ENCODE assay signal across 9 cellular contexts in the genomic region with DNA sequence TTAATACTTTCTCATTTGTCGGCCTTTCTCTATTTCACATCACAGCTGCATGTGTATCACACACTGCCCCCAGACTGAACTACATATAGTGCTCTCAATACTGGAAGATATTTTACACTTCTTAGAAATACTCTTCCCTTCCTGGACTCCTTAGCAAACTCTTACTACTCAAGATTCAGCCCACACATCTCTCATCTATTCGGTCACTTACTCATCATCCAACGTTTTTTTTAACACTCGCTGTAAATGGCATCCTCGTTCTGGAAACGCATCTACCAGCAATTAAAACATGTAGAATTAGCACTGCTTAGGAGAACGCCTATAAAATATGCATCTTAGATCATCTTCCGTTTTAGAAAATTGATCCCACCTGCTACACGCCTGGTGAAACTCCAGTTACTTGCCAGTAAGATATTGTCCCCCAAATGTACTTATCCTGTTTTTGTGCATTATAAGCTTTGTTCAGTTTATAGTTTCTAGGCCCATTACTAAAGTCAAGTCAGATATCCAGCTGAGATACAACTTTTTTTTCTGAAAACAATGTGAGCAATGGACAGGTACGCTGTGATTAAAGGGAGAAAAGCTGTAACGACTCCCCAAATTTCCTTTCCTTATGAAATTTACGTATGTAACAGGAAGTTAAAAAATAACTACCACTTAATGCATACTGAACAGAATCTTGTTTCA. TPM values are rescaled to one million over a fixed set of nuclear protein-coding genes. Genes with fewer than 3 reads are reported as not detected.
DNase-seq lines count a peak whose midpoint lies in the region; ATAC-seq, FAIRE-seq and TF ChIP-seq lines count a peak whose summit lies in the region.
"Had no signal": no experiment of that assay in that cellular context is flagged by ENCODE, and none has a peak within 500 bp of the region (broad histone marks: within the 10 kb centered on the region; RNA-seq: fewer than 3 reads in every experiment).

No MANE protein-coding gene starts in this region.

- no peaks in the 10 kb centered on the region for H3K79me2 ChIP-seq in keratinocyte (ENCODE audit: control insufficient read depth, insufficient read depth, low read length)

- H3K4me1 ChIP-seq in keratinocyte (ENCODE audit: control insufficient read depth, extremely low read depth, insufficient read depth, low read length) = peaks cover 19% of the 10 kb centered on the region

- no peaks in the 10 kb centered on the region for H3K9me1 ChIP-seq in keratinocyte (ENCODE audit: control insufficient read depth, extremely low read depth, insufficient read depth, low read length)

- peak overlapping the region; percentile 61 to 87 (median 80) for H3K4me3 ChIP-seq in keratinocyte (ENCODE audit: control insufficient read depth in 2 of 3, extremely low read depth in 1 of 3, insufficient read depth in 2 of 3, low read depth in 1 of 3, low read length in 3 of 3)

- peak overlapping the region; percentile 41 for H2AFZ ChIP-seq in keratinocyte (ENCODE audit: control insufficient read depth, low read length)

- H3K4me3 Mint-ChIP-seq in activated CD4-positive, alpha-beta T cell treated with anti-CD3 and anti-CD28 coated beads, Interleukin-2, amount 10 ng/mL, durations not matched to agents 24 days and 14 days = peak overlapping the region; percentile 87
- peak overlapping the region; percentile 94 for H3K4me3 Mint-ChIP-seq in activated B cell treated with CpG ODN at 0.5 μM for 24 hours

- intact Hi-C loops in activated CD4-positive, alpha-beta T cell treated with anti-CD3 and anti-CD28 coated beads, Interleukin-2, amount 10 ng/mL, durations not matched to agents 24 days and 14 days (cut with micrococcal nuclease) = loop anchor here (2.0 to 10.0 kb wide), 5 partner anchors 50 to 1160 kb away; partner anchors contain the start of genes ACSL1 and SLC25A4
- intact Hi-C loops in activated B cell treated with CpG ODN at 0.5 μM for 24 hours (cut with micrococcal nuclease) = loop anchor here (1.0 to 10.0 kb wide), 3 partner anchors 185 to 662 kb away; partner anchors contain the start of genes CENPU and SNX25

- no peaks in the 10 kb centered on the region for H3K9me3 ChIP-seq in keratinocyte (ENCODE audit: control insufficient read depth, low read depth, low read length)

- no peak for DNase-seq in activated CD4-positive, alpha-beta T cell treated with anti-CD3 and anti-CD28 coated beads, Interleukin-2, amount 10 ng/mL, durations not matched to agents 24 days and 14 days
- DNase-seq in activated CD4-positive, alpha-beta T cell treated with anti-CD3 and anti-CD28 coated beads for 48 hours = no peak
- DNase-seq in activated B cell treated with CpG ODN at 0.5 μM for 24 hours (no peak), keratinocyte (ENCODE audit: low read depth, low spot score) (no peak), NCI-H2171 (lab: John Stamatoyannopoulos, UW) (no peak)

- H3K36me3 Mint-ChIP-seq in activated CD4-positive, alpha-beta T cell treated with anti-CD3 and anti-CD28 coated beads, Interleukin-2, amount 10 ng/mL, durations not matched to agents 24 days and 14 days (ENCODE audit: low read depth) = peaks cover 23% of the 10 kb centered on the region
- H3K36me3 Mint-ChIP-seq in activated B cell treated with CpG ODN at 0.5 μM for 24 hours (ENCODE audit: low read depth) = peaks cover 14% of the 10 kb centered on the region

- CTCF ChIA-PET in activated B cell treated with CpG ODN at 0.5 μM for 24 hours (lab: Charles Lee) = interaction anchor here (1.0 to 1.1 kb wide), 3 partner anchors 8 to 204 kb away, joined by 3 to 4 read pairs (median 4); no protein-coding TSS in a partner anchor

- peak overlapping the region; percentile 93 for H3K27ac ChIP-seq in keratinocyte (ENCODE audit: control insufficient read depth, insufficient read depth, low read length)
- peak overlapping the region; percentile 100 for H3K27ac ChIP-seq in temporal lobe (ENCODE audit: low read depth, low read length)

- dilution Hi-C loops in keratinocyte (cut with MboI; ENCODE audit: extremely low pct_ligation_motif_present, low sequenced_read_pairs) = no loop called here

- H3K27me3 ChIP-seq in keratinocyte (ENCODE audit: control insufficient read depth, extremely low read depth, insufficient read depth, low read length) = no peaks in the 10 kb centered on the region

- H3K4me2 ChIP-seq in keratinocyte (ENCODE audit: control insufficient read depth, extremely low read depth, insufficient read depth, low read depth, low read length) = peak overlapping the region; percentile 87

- POLR2A ChIA-PET in activated B cell treated with CpG ODN at 0.5 μM for 24 hours (lab: Charles Lee) = interaction anchor here (0.9 to 4.7 kb wide), 10 partner anchors 9 to 193 kb away, joined by 3 to 46 read pairs (median 9); partner anchors contain the start of genes SNX25 and UFSP2

- no peak for TF ChIP-seq CTCF in activated B cell treated with CpG ODN at 0.5 μM for 24 hours (IDR thresholded peaks at IDR 0.05)
- TF ChIP-seq CTCF in keratinocyte (optimal IDR thresholded peaks at IDR 0.05 in 1 of 3, IDR thresholded peaks at IDR 0.05 in 1 of 3, conservative IDR thresholded peaks at IDR 0.05 in 1 of 3; ENCODE audit: extremely low read depth in 1 of 3, insufficient read depth in 2 of 3, low read length in 3 of 3) = no peak

- no peaks in the 10 kb centered on the region for H4K20me1 ChIP-seq in keratinocyte (ENCODE audit: control insufficient read depth, extremely low read depth, insufficient read depth, low read length)

- no peaks in the 10 kb centered on the region for H3K27me3 Mint-ChIP-seq in activated CD4-positive, alpha-beta T cell treated with anti-CD3 and anti-CD28 coated beads, Interleukin-2, amount 10 ng/mL, durations not matched to agents 24 days and 14 days
- H3K27me3 Mint-ChIP-seq in activated B cell treated with CpG ODN at 0.5 μM for 24 hours = no peaks in the 10 kb centered on the region

- FAIRE-seq in keratinocyte (lab: Jason Lieb, UNC) = peak; percentile 39

- ATAC-seq in activated B cell treated with CpG ODN at 0.5 μM for 24 hours (ENCODE audit: low read depth) (no peak), HG03196 (IDR thresholded peaks at IDR 0.05; ENCODE audit: unreplicated experiment) (no peak), GM18498 (IDR thresholded peaks at IDR 0.05; ENCODE audit: unreplicated experiment) (no peak)

- peak overlapping the region; percentile 69 for H3K27ac Mint-ChIP-seq in activated CD4-positive, alpha-beta T cell treated with anti-CD3 and anti-CD28 coated beads, Interleukin-2, amount 10 ng/mL, durations not matched to agents 24 days and 14 days
- peak overlapping the region; percentile 94 for H3K27ac Mint-ChIP-seq in activated B cell treated with CpG ODN at 0.5 μM for 24 hours

- H3K36me3 ChIP-seq in keratinocyte (ENCODE audit: control insufficient read depth in 2 of 2, extremely low read depth in 1 of 2, insufficient read depth in 2 of 2, low read length in 2 of 2) = no peaks in the 10 kb centered on the region

- no peaks in the 10 kb centered on the region for H3K9me3 Mint-ChIP-seq in activated CD4-positive, alpha-beta T cell treated with anti-CD3 and anti-CD28 coated beads, Interleukin-2, amount 10 ng/mL, durations not matched to agents 24 days and 14 days
- no peaks in the 10 kb centered on the region for H3K9me3 Mint-ChIP-seq in activated B cell treated with CpG ODN at 0.5 μM for 24 hours

- H3K9ac ChIP-seq in keratinocyte (ENCODE audit: control insufficient read depth, extremely low read depth, insufficient read depth, low read length) = peak overlapping the region; percentile 91

- peaks cover 39% of the 10 kb centered on the region for H3K4me1 Mint-ChIP-seq in activated CD4-positive, alpha-beta T cell treated with anti-CD3 and anti-CD28 coated beads, Interleukin-2, amount 10 ng/mL, durations not matched to agents 24 days and 14 days
- H3K4me1 Mint-ChIP-seq in activated B cell treated with CpG ODN at 0.5 μM for 24 hours = peaks cover 63% of the 10 kb centered on the region

RNA-seq across cellular contexts. Expression of gene LRP2BP, which starts 1.0 kb away (rescaled TPM):
- total RNA-seq in activated CD4-positive, alpha-beta T cell treated with anti-CD3 and anti-CD28 coated beads, Interleukin-2, amount 10 ng/mL, durations not matched to agents 24 days and 14 days = 0.43 and 0.65 TPM in 2 replicates
- 0.54 and 0.75 TPM in 2 replicates for total RNA-seq in activated B cell treated with CpG ODN at 0.5 μM for 24 hours
- 0.03 to 0.22 TPM (median 0.15 TPM) in 3 replicates for polyA plus RNA-seq in keratinocyte
- polyA plus RNA-seq in keratinocyte (2011; ENCODE audit: low read depth) = 1.1 TPM
- 0.07 and 0.13 TPM in 2 replicates for polyA plus RNA-seq in keratinocyte (2011; cell fraction: cytosol; rRNA removed)
- polyA plus RNA-seq in keratinocyte (2011; cell fraction: nucleus; rRNA removed) = 0.91 and 1.2 TPM in 2 replicates
- 0.15 and 1.2 TPM in 2 replicates for polyA plus RNA-seq in keratinocyte (2012; ENCODE audit: low replicate concordance)
- 0.38 TPM in 1 of 3 replicates, not detected in the others for polyA minus RNA-seq in keratinocyte
- not detected for polyA minus RNA-seq in keratinocyte (2011; cell fraction: cytosol; rRNA and poly(A)+ RNA removed)
- polyA minus RNA-seq in keratinocyte (2011; cell fraction: nucleus; rRNA and poly(A)+ RNA removed) = 0.42 and 1.9 TPM in 2 replicates
- 4.2 TPM for total RNA-seq in temporal lobe
- total RNA-seq: G401 had no signal

RNA-seq across cellular contexts. Expression of gene ANKRD37, which starts 1.9 kb away (rescaled TPM):
- 16.3 and 17.2 TPM in 2 replicates for total RNA-seq in activated CD4-positive, alpha-beta T cell treated with anti-CD3 and anti-CD28 coated beads, Interleukin-2, amount 10 ng/mL, durations not matched to agents 24 days and 14 days
- total RNA-seq in activated B cell treated with CpG ODN at 0.5 μM for 24 hours (10.4 and 11.2 TPM in 2 replicates), temporal lobe (11.8 TPM)
- polyA plus RNA-seq in keratinocyte = 4.4 to 9.4 TPM (median 8.0 TPM) in 3 replicates
- polyA plus RNA-seq in keratinocyte (2011; ENCODE audit: low read depth) = 62.4 TPM
- polyA plus RNA-seq in keratinocyte (2011; cell fraction: cytosol; rRNA removed) = 4.4 and 6.7 TPM in 2 replicates
- 13.7 and 16.2 TPM in 2 replicates for polyA plus RNA-seq in keratinocyte (2011; cell fraction: nucleus; rRNA removed)
- 5.7 and 91.9 TPM in 2 replicates for polyA plus RNA-seq in keratinocyte (2012; ENCODE audit: low replicate concordance)
- polyA minus RNA-seq in keratinocyte = 0.30 to 4.5 TPM (median 2.9 TPM) in 3 replicates
- not detected for polyA minus RNA-seq in keratinocyte (2011; cell fraction: cytosol; rRNA and poly(A)+ RNA removed)
- polyA minus RNA-seq in keratinocyte (2011; cell fraction: nucleus; rRNA and poly(A)+ RNA removed) = 8.7 and 11.0 TPM in 2 replicates

RNA-seq across cellular contexts. Expression of gene UFSP2, which starts 31.1 kb away (rescaled TPM):
- total RNA-seq in activated CD4-positive, alpha-beta T cell treated with anti-CD3 and anti-CD28 coated beads, Interleukin-2, amount 10 ng/mL, durations not matched to agents 24 days and 14 days = 24.8 and 25.7 TPM in 2 replicates
- total RNA-seq in activated B cell treated with CpG ODN at 0.5 μM for 24 hours = 20.1 and 21.6 TPM in 2 replicates
- polyA plus RNA-seq in keratinocyte = 24.6 to 41.7 TPM (median 24.7 TPM) in 3 replicates
- 12.9 TPM for polyA plus RNA-seq in keratinocyte (2011; ENCODE audit: low read depth)
- 21.8 and 33.4 TPM in 2 replicates for polyA plus RNA-seq in keratinocyte (2011; cell fraction: cytosol; rRNA removed)
- 16.4 and 22.7 TPM in 2 replicates for polyA plus RNA-seq in keratinocyte (2011; cell fraction: nucleus; rRNA removed)
- 16.8 and 20.3 TPM in 2 replicates for polyA plus RNA-seq in keratinocyte (2012; ENCODE audit: low replicate concordance)
- 15.2 to 29.0 TPM (median 17.2 TPM) in 3 replicates for polyA minus RNA-seq in keratinocyte
- polyA minus RNA-seq in keratinocyte (2011; cell fraction: cytosol; rRNA and poly(A)+ RNA removed) = 21.1 TPM
- 11.2 and 12.5 TPM in 2 replicates for polyA minus RNA-seq in keratinocyte (2011; cell fraction: nucleus; rRNA and poly(A)+ RNA removed)
- 32.9 TPM for total RNA-seq in temporal lobe
